In genomic region chr6:132401120-132401940, GRCh38 we compare ENCODE assay signal across 8 cellular contexts. TPM values are rescaled to one million over a fixed set of nuclear protein-coding genes. Genes with fewer than 3 reads are reported as not detected.
DNase-seq lines count a peak whose midpoint lies in the region; ATAC-seq and TF ChIP-seq lines count a peak whose summit lies in the region.

Gene MOXD1 (minus strand): TSS chr6:132401475. CDS start chr6:132401426, 49 bp downstream.

- DNase-seq in AG09319 (ENCODE audit: extremely low read depth, low read depth) (peak; percentile 12), WERI-Rb-1 (peak; percentile 20), glomerular visceral epithelial cell (ENCODE audit: extremely low spot score) (peak; percentile 77), omental fat pad (ENCODE audit: low spot score) (no peak), NCI-H1048 (lab: John Stamatoyannopoulos, UW) (no peak), NCI-H510A treated with DMSO at 0.1 percent for 48 hours (lab: John Stamatoyannopoulos, UW) (no peak)

- peaks cover 94% of the 10 kb centered on the region for H3K27me3 ChIP-seq in WERI-Rb-1 (ENCODE audit: insufficient read depth, low read depth, severe bottlenecking)

- no peak within 1 kb of the TSS for H3K27ac ChIP-seq in WERI-Rb-1

- peak; percentile 4 for TF ChIP-seq CTCF in AG09319 (IDR thresholded peaks at IDR 0.05; ENCODE audit: low read depth, low read length)
- TF ChIP-seq CTCF in WERI-Rb-1 (IDR thresholded peaks at IDR 0.05; ENCODE audit: low read depth, low read length), result no peak
- no peak for TF ChIP-seq CTCF in omental fat pad (IDR thresholded peaks at IDR 0.05)

- H3K36me3 ChIP-seq in WERI-Rb-1, result no peaks in the 10 kb centered on the region

- no peaks in the 10 kb centered on the region for H3K9me3 ChIP-seq in WERI-Rb-1 (ENCODE audit: severe bottlenecking)

- peak; percentile 57 for ATAC-seq in GM18909 (IDR thresholded peaks at IDR 0.05; ENCODE audit: poor library complexity, unreplicated experiment)
- ATAC-seq in HG03159 (IDR thresholded peaks at IDR 0.05; ENCODE audit: unreplicated experiment), result peak; percentile 50
- ATAC-seq in omental fat pad (ENCODE audit: low FRiP score), result peak; percentile 89

- peak within 1 kb of the TSS; percentile 30 for H3K4me3 ChIP-seq in WERI-Rb-1 (ENCODE audit: low read depth, low read length)

RNA-seq across cellular contexts. Expression of gene MOXD1, which starts in this region (rescaled TPM):
- total RNA-seq in omental fat pad, result 1 to 10 TPM; 1.3 to 2.7 (median 2.0) TPM

Comparison
In these comparisons a context has a peak if more than half of its experiments do, and no peak if none do; other contexts are left out.
1. DNase-seq: peak in AG09319 (single experiment), WERI-Rb-1 (single experiment) and glomerular visceral epithelial cell (single experiment); none in omental fat pad (single experiment), NCI-H1048 (single experiment) and NCI-H510A treated with DMSO at 0.1 percent for 48 hours (single experiment).
2. Peak in every context shown above with its lines, with median percentiles within 50 percentile points of each other: ATAC-seq.